In genomic region chr7:96331233-96331632, GRCh38 we compare ENCODE assay signal across 18 cellular contexts.
"Had no signal": no experiment of that assay in that cellular context is flagged by ENCODE, and none has a peak within 500 bp of the region (broad histone marks: within the 10 kb centered on the region; RNA-seq: fewer than 3 reads in every experiment).

No MANE protein-coding gene starts in this region.

- H3K4me3 ChIP-seq: dorsolateral prefrontal cortex, esophagus squamous epithelium, lung, prostate gland, smooth muscle cell, suprapubic skin had no signal

- DNase-seq: activated CD4-positive, alpha-beta T cell treated with anti-CD3 and anti-CD28 coated beads for 1 hour; activated CD4-positive, alpha-beta T cell treated with anti-CD3 and anti-CD28 coated beads, Interleukin-2, amount 50 U/mL, for 4 hours; dorsolateral prefrontal cortex; esophagus squamous epithelium; kidney glomerular epithelial cell; right cardiac atrium; stimulated activated CD4-positive, alpha-beta T cell treated with anti-CD3 and anti-CD28 coated beads, Interleukin-4, amount 100 ng/mL, for 4 hours; stimulated activated CD8-positive, alpha-beta memory T cell treated with anti-CD3 and anti-CD28 coated beads, Interleukin-4, amount 100 ng/mL, for 48 hours; stimulated activated naive CD4-positive, alpha-beta T cell treated with Interleukin-2 at 50 U/mL for 16 hours; trophoblast cell had no signal

- H3K36me3 ChIP-seq: esophagus squamous epithelium, prostate gland, suprapubic skin had no signal

- H3K27ac Mint-ChIP-seq: activated naive CD4-positive, alpha-beta T cell treated with anti-CD3 and anti-CD28 coated beads, Interleukin-2, amount 50 U/mL, for 24 hours; activated T-helper 2 cell treated with anti-CD3 and anti-CD28 coated beads, Interferon-gamma antibody, Interleukin-2, Interleukin-4, amounts not matched to agents 10 μg/mL and 5 μg/mL and 100 μg/mL, durations not matched to agents 14 hours and 24 hours and 36 hours; mesothelial cell of epicardium had no signal

- H3K4me2 ChIP-seq: smooth muscle cell had no signal

- H3K9me3 Mint-ChIP-seq: activated naive CD4-positive, alpha-beta T cell treated with anti-CD3 and anti-CD28 coated beads, Interleukin-2, amount 50 U/mL, for 24 hours; activated T-helper 2 cell treated with anti-CD3 and anti-CD28 coated beads, Interferon-gamma antibody, Interleukin-2, Interleukin-4, amounts not matched to agents 10 μg/mL and 5 μg/mL and 100 μg/mL, durations not matched to agents 14 hours and 24 hours and 36 hours had no signal

- H3K27ac ChIP-seq: dorsolateral prefrontal cortex, esophagus squamous epithelium, prostate gland, suprapubic skin had no signal

- ATAC-seq: right cardiac atrium had no signal

- H3K4me1 Mint-ChIP-seq: activated naive CD4-positive, alpha-beta T cell treated with anti-CD3 and anti-CD28 coated beads, Interleukin-2, amount 50 U/mL, for 24 hours had no signal

- H3K36me3 Mint-ChIP-seq: activated naive CD4-positive, alpha-beta T cell treated with anti-CD3 and anti-CD28 coated beads, Interleukin-2, amount 50 U/mL, for 24 hours; mesothelial cell of epicardium had no signal

- H3K27me3 ChIP-seq: dorsolateral prefrontal cortex, esophagus squamous epithelium, suprapubic skin had no signal

- H3K9me3 ChIP-seq: esophagus squamous epithelium, prostate gland, suprapubic skin had no signal

- H3K4me1 ChIP-seq: prostate gland had no signal

- H3K4me3 Mint-ChIP-seq: activated naive CD4-positive, alpha-beta T cell treated with anti-CD3 and anti-CD28 coated beads, Interleukin-2, amount 50 U/mL, for 24 hours; mesothelial cell of epicardium; neural crest cell had no signal
